Comparison of ENCODE assay signal across 8 cellular contexts in genomic region chr2:101223814-101224231, GRCh38. TPM values are rescaled to one million over a fixed set of nuclear protein-coding genes. Genes with fewer than 3 reads are reported as not detected.
DNase-seq lines count a peak whose midpoint lies in the region; ATAC-seq lines count a peak whose summit lies in the region.
"Had no signal": no experiment of that assay in that cellular context is flagged by ENCODE, and none has a peak within 500 bp of the region (broad histone marks: within the 10 kb centered on the region; RNA-seq: fewer than 3 reads in every experiment).

No MANE protein-coding gene starts in this region.

- H3K4me1 ChIP-seq in mesenchymal stem cell (ENCODE audit: control insufficient read depth, insufficient read depth, low read depth, low read length), result no peaks in the 10 kb centered on the region
- H3K4me1 ChIP-seq: parathyroid adenoma had no signal

- H4K91ac ChIP-seq in mesenchymal stem cell (ENCODE audit: low read length), result no peak overlapping the region

- no peak overlapping the region for H3K27ac ChIP-seq in mesenchymal stem cell (ENCODE audit: low read length, poor library complexity, severe bottlenecking)
- H3K27ac ChIP-seq: parathyroid adenoma had no signal

- H3K4ac ChIP-seq in mesenchymal stem cell (ENCODE audit: low read depth in 1 of 2, low read length in 2 of 2), result no peak overlapping the region

- H3K79me1 ChIP-seq in mesenchymal stem cell (replicated peaks; ENCODE audit: low read length, poor library complexity, severe bottlenecking), result no peaks in the 10 kb centered on the region

- H3K36me3 ChIP-seq in mesenchymal stem cell (ENCODE audit: control insufficient read depth in 1 of 2, insufficient read depth in 2 of 2, low read depth in 1 of 2, low read length in 2 of 2), result no peaks in the 10 kb centered on the region

- no peak overlapping the region for H2BK5ac ChIP-seq in mesenchymal stem cell (ENCODE audit: low read depth, low read length, poor library complexity, severe bottlenecking)

- H3K9me3 Mint-ChIP-seq in activated naive CD8-positive, alpha-beta T cell treated with anti-CD3 and anti-CD28 coated beads, Interleukin-2, amount 10 ng/mL, durations not matched to agents 7 days and 5 days, result peaks cover 18% of the 10 kb centered on the region
- peaks cover 6 to 27% of the 10 kb centered on the region in 2 donors for H3K9me3 Mint-ChIP-seq in stimulated activated naive CD8-positive, alpha-beta T cell treated with anti-CD3 and anti-CD28 coated beads, Interleukin-15, amount 100 ng/mL, for 72 hours

- H2BK12ac ChIP-seq in mesenchymal stem cell (ENCODE audit: low read length in 2 of 2), result no peak overlapping the region

- peaks cover 18% of the 10 kb centered on the region for H3K36me3 Mint-ChIP-seq in activated naive CD8-positive, alpha-beta T cell treated with anti-CD3 and anti-CD28 coated beads, Interleukin-2, amount 10 ng/mL, durations not matched to agents 7 days and 5 days

- no peak overlapping the region for H2BK15ac ChIP-seq in mesenchymal stem cell (ENCODE audit: low read depth, poor library complexity, severe bottlenecking)

- 71% methylated on average over 7 of the region's 7 CpGs for WGBS in mesenchymal stem cell

- H2AFZ ChIP-seq in mesenchymal stem cell (ENCODE audit: low read depth, low read length), result no peak overlapping the region
- H2AFZ ChIP-seq: parathyroid adenoma had no signal

- H4K8ac ChIP-seq in mesenchymal stem cell (ENCODE audit: low read length), result no peak overlapping the region

- POLR2A ChIA-PET in activated naive CD8-positive, alpha-beta T cell treated with anti-CD3 and anti-CD28 coated beads, Interleukin-2, amount 10 ng/mL, durations not matched to agents 7 days and 5 days (lab: Charles Lee), result interaction anchor here (0.7 to 1.7 kb wide), 4 partner anchors 26 to 222 kb away, joined by 3 to 16 read pairs (median 4); partner anchors contain the start of genes CNOT11 and RPL31

- no peak overlapping the region for H3K14ac ChIP-seq in mesenchymal stem cell (ENCODE audit: low read length in 2 of 2)

- H3K4me1 Mint-ChIP-seq in activated naive CD8-positive, alpha-beta T cell treated with anti-CD3 and anti-CD28 coated beads, Interleukin-2, amount 10 ng/mL, durations not matched to agents 7 days and 5 days, result peaks cover 17% of the 10 kb centered on the region
- H3K4me1 Mint-ChIP-seq in stimulated activated naive CD8-positive, alpha-beta T cell treated with anti-CD3 and anti-CD28 coated beads, Interleukin-15, amount 100 ng/mL, for 72 hours, result peaks cover 26% of the 10 kb centered on the region

- H3K4me3 ChIP-seq in mesenchymal stem cell (ENCODE audit: insufficient read depth in 1 of 2, low read depth in 1 of 2, low read length in 2 of 2), result no peak overlapping the region

- no peaks in the 10 kb centered on the region for H3K27me3 ChIP-seq in mesenchymal stem cell (ENCODE audit: control insufficient read depth in 1 of 2, insufficient read depth in 1 of 2, low read length in 2 of 2)

- ATAC-seq in GM19035 (IDR thresholded peaks at IDR 0.05; ENCODE audit: unreplicated experiment), result peak; percentile 98
- peak; percentile 99 for ATAC-seq in HG03064 (IDR thresholded peaks at IDR 0.05; ENCODE audit: low read depth, unreplicated experiment)
- peak; percentile 96 for ATAC-seq in activated naive CD8-positive, alpha-beta T cell treated with anti-CD3 and anti-CD28 coated beads, Interleukin-2, amount 10 ng/mL, durations not matched to agents 7 days and 5 days (ENCODE audit: low read depth)
- ATAC-seq in stimulated activated naive CD8-positive, alpha-beta T cell treated with anti-CD3 and anti-CD28 coated beads, Interleukin-15, amount 100 ng/mL, for 72 hours, result peak; percentile 99

- peak overlapping the region; percentile 88 for H3K27ac Mint-ChIP-seq in activated naive CD8-positive, alpha-beta T cell treated with anti-CD3 and anti-CD28 coated beads, Interleukin-2, amount 10 ng/mL, durations not matched to agents 7 days and 5 days
- peak overlapping the region in 1 of 2 donors; percentile 27 for H3K27ac Mint-ChIP-seq in stimulated activated naive CD8-positive, alpha-beta T cell treated with anti-CD3 and anti-CD28 coated beads, Interleukin-15, amount 100 ng/mL, for 72 hours

- H3K9me3 ChIP-seq in mesenchymal stem cell (ENCODE audit: control insufficient read depth, low read length), result no peaks in the 10 kb centered on the region

- no peak overlapping the region for H3K4me2 ChIP-seq in mesenchymal stem cell (ENCODE audit: low read length, poor library complexity, severe bottlenecking)

- H2AK5ac ChIP-seq in mesenchymal stem cell (ENCODE audit: low read length, severe bottlenecking), result no peak overlapping the region

- H3K4me3 Mint-ChIP-seq in activated naive CD8-positive, alpha-beta T cell treated with anti-CD3 and anti-CD28 coated beads, Interleukin-2, amount 10 ng/mL, durations not matched to agents 7 days and 5 days, result peak overlapping the region; percentile 64
- peak overlapping the region; percentile 16 to 41 for H3K4me3 Mint-ChIP-seq in stimulated activated naive CD8-positive, alpha-beta T cell treated with anti-CD3 and anti-CD28 coated beads, Interleukin-15, amount 100 ng/mL, for 72 hours

- no peak overlapping the region for H3K18ac ChIP-seq in mesenchymal stem cell (ENCODE audit: low read depth in 1 of 2, low read length in 2 of 2)

- H3K27me3 Mint-ChIP-seq in activated naive CD8-positive, alpha-beta T cell treated with anti-CD3 and anti-CD28 coated beads, Interleukin-2, amount 10 ng/mL, durations not matched to agents 7 days and 5 days, result no peaks in the 10 kb centered on the region
- no peaks in the 10 kb centered on the region for H3K27me3 Mint-ChIP-seq in stimulated activated naive CD8-positive, alpha-beta T cell treated with anti-CD3 and anti-CD28 coated beads, Interleukin-15, amount 100 ng/mL, for 72 hours

- H3K9ac ChIP-seq in mesenchymal stem cell (ENCODE audit: low read length), result no peak overlapping the region
- H3K9ac ChIP-seq: parathyroid adenoma had no signal

- H3K23ac ChIP-seq in mesenchymal stem cell (ENCODE audit: low read length in 2 of 2), result no peak overlapping the region

- DNase-seq in SIG-M5 (lab: John Stamatoyannopoulos, UW), result peak; percentile 80
- peak; percentile 53 for DNase-seq in activated naive CD8-positive, alpha-beta T cell treated with anti-CD3 and anti-CD28 coated beads, Interleukin-2, amount 10 ng/mL, durations not matched to agents 7 days and 5 days
- DNase-seq in stimulated activated naive CD8-positive, alpha-beta T cell treated with anti-CD3 and anti-CD28 coated beads, Interleukin-15, amount 100 ng/mL, for 72 hours, result peak; percentile 30 to 61
- no peak for DNase-seq in mesenchymal stem cell
- DNase-seq in islet precursor cell, result no peak

- H2BK120ac ChIP-seq in mesenchymal stem cell (ENCODE audit: low read depth, low read length), result no peak overlapping the region

RNA-seq across cellular contexts. Expression of gene CNOT11, which starts 28.9 kb away (rescaled TPM):
- total RNA-seq in activated naive CD8-positive, alpha-beta T cell treated with anti-CD3 and anti-CD28 coated beads, Interleukin-2, amount 10 ng/mL, durations not matched to agents 7 days and 5 days, result 10 to 100 TPM; 64.2 to 65.0 TPM
- 41.6 TPM for polyA plus RNA-seq in mesenchymal stem cell (2013, experiment 1 of 2)
- polyA plus RNA-seq in mesenchymal stem cell (2013, experiment 2 of 2), result 40.2 TPM

Comparison
In these comparisons a context has a peak if more than half of its experiments do, and no peak if none do; other contexts are left out.
1. DNase-seq: peak in SIG-M5 (single experiment), activated naive CD8-positive, alpha-beta T cell treated with anti-CD3 and anti-CD28 coated beads, Interleukin-2, amount 10 ng/mL, durations not matched to agents 7 days and 5 days (single experiment) and stimulated activated naive CD8-positive, alpha-beta T cell treated with anti-CD3 and anti-CD28 coated beads, Interleukin-15, amount 100 ng/mL, for 72 hours (2 of 2); none in mesenchymal stem cell (single experiment) and islet precursor cell (single experiment).
2. Peak in every context shown above with its lines, with median percentiles within 50 percentile points of each other: ATAC-seq.